1 cellular context compared by ENCODE assay signal in the genomic region with DNA sequence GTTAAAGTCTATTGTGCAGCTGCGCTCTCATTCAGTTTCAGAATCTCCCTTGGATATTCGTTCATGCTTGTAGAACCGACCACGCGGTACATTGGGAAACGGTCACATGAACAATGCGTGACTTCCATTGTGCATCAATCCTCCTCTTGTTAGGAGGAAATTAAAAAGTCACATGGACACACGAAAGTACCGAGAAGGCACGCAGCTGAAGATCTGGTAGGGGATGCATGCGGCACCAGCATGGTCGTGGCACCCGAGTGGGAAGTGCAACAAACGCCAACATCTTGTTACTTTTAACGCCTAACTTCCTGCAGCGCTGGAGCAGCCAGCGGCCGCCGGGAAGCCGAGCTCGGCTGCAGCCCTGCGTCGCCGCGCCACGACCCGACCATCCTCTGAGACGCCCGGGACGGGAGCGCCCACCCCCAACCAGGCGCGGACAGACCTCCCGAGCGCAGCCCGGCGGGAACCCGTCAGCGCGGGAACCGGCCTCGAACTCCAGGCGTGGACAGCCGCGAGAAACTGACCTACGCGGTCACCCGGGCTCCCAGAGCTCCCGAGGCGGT.
TF ChIP-seq lines count a peak whose summit lies in the region.

No MANE protein-coding gene starts in this region.

TF ChIP-seq in neural cell, 6 proteins besides CTCF, POLR2A, EP300 and RAD21 (continued from another document):
- TF ChIP-seq, protein P1, sequence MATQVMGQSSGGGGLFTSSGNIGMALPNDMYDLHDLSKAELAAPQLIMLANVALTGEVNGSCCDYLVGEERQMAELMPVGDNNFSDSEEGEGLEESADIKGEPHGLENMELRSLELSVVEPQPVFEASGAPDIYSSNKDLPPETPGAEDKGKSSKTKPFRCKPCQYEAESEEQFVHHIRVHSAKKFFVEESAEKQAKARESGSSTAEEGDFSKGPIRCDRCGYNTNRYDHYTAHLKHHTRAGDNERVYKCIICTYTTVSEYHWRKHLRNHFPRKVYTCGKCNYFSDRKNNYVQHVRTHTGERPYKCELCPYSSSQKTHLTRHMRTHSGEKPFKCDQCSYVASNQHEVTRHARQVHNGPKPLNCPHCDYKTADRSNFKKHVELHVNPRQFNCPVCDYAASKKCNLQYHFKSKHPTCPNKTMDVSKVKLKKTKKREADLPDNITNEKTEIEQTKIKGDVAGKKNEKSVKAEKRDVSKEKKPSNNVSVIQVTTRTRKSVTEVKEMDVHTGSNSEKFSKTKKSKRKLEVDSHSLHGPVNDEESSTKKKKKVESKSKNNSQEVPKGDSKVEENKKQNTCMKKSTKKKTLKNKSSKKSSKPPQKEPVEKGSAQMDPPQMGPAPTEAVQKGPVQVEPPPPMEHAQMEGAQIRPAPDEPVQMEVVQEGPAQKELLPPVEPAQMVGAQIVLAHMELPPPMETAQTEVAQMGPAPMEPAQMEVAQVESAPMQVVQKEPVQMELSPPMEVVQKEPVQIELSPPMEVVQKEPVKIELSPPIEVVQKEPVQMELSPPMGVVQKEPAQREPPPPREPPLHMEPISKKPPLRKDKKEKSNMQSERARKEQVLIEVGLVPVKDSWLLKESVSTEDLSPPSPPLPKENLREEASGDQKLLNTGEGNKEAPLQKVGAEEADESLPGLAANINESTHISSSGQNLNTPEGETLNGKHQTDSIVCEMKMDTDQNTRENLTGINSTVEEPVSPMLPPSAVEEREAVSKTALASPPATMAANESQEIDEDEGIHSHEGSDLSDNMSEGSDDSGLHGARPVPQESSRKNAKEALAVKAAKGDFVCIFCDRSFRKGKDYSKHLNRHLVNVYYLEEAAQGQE (IDR thresholded peaks at IDR 0.05; ENCODE audit: borderline replicate concordance): no peak
- no peak for TF ChIP-seq EZH2 (IDR thresholded peaks at IDR 0.05; ENCODE audit: borderline replicate concordance, insufficient read depth, low read length, poor library complexity, severe bottlenecking)
